ENCODE assay signal across 1 cellular context in the genomic region with DNA sequence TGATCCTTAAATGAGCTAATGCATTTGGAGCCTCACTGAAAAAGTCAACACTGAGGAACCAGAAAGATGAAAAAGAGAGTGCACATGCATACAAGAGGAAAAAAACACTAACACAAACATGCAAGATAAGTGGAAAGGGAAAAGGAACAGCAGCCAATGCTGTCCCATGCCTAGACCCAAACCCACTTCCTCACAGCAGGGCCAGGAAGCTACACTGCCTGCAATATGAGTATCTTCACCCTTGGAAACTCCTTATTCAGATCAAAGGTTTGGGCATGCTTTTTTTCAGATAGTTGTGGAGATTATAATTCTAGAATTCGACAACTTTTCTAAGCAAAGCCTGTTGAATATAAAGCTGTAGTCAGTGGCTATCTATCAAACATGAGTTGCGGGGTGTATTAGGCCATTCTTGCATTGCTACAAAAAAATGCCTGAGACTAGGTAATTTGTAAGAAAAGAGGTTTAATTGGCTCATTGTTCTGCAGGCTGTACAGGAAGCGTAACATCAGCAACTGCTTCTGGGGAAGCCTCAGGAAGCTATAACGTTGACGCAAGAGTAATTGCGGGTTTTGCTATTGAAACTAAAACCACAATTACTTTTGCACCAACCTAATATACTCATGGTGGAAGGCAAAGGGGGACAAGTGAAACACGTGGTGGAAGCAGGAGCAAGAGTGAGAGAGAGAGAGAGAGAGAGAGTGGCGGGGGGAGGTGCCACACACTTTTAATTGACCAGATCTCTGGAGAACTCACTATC.
TF ChIP-seq lines count a peak whose summit lies in the region.

No MANE protein-coding gene starts in this region.

TF ChIP-seq in GM12878, 131 proteins besides CTCF, POLR2A, EP300 and RAD21 (continued from another document and continues in another):
- TF ChIP-seq, protein P1, sequence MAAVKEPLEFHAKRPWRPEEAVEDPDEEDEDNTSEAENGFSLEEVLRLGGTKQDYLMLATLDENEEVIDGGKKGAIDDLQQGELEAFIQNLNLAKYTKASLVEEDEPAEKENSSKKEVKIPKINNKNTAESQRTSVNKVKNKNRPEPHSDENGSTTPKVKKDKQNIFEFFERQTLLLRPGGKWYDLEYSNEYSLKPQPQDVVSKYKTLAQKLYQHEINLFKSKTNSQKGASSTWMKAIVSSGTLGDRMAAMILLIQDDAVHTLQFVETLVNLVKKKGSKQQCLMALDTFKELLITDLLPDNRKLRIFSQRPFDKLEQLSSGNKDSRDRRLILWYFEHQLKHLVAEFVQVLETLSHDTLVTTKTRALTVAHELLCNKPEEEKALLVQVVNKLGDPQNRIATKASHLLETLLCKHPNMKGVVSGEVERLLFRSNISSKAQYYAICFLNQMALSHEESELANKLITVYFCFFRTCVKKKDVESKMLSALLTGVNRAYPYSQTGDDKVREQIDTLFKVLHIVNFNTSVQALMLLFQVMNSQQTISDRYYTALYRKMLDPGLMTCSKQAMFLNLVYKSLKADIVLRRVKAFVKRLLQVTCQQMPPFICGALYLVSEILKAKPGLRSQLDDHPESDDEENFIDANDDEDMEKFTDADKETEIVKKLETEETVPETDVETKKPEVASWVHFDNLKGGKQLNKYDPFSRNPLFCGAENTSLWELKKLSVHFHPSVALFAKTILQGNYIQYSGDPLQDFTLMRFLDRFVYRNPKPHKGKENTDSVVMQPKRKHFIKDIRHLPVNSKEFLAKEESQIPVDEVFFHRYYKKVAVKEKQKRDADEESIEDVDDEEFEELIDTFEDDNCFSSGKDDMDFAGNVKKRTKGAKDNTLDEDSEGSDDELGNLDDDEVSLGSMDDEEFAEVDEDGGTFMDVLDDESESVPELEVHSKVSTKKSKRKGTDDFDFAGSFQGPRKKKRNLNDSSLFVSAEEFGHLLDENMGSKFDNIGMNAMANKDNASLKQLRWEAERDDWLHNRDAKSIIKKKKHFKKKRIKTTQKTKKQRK (IDR thresholded peaks at IDR 0.05; ENCODE audit: low read depth, low read length): no peak
- no peak for TF ChIP-seq CBX3 (IDR thresholded peaks at IDR 0.05; ENCODE audit: borderline replicate concordance, low read depth)
- TF ChIP-seq NRF1 (conservative IDR thresholded peaks at IDR 0.05; ENCODE audit: low read depth, low read length): no peak
- TF ChIP-seq, protein P2, sequence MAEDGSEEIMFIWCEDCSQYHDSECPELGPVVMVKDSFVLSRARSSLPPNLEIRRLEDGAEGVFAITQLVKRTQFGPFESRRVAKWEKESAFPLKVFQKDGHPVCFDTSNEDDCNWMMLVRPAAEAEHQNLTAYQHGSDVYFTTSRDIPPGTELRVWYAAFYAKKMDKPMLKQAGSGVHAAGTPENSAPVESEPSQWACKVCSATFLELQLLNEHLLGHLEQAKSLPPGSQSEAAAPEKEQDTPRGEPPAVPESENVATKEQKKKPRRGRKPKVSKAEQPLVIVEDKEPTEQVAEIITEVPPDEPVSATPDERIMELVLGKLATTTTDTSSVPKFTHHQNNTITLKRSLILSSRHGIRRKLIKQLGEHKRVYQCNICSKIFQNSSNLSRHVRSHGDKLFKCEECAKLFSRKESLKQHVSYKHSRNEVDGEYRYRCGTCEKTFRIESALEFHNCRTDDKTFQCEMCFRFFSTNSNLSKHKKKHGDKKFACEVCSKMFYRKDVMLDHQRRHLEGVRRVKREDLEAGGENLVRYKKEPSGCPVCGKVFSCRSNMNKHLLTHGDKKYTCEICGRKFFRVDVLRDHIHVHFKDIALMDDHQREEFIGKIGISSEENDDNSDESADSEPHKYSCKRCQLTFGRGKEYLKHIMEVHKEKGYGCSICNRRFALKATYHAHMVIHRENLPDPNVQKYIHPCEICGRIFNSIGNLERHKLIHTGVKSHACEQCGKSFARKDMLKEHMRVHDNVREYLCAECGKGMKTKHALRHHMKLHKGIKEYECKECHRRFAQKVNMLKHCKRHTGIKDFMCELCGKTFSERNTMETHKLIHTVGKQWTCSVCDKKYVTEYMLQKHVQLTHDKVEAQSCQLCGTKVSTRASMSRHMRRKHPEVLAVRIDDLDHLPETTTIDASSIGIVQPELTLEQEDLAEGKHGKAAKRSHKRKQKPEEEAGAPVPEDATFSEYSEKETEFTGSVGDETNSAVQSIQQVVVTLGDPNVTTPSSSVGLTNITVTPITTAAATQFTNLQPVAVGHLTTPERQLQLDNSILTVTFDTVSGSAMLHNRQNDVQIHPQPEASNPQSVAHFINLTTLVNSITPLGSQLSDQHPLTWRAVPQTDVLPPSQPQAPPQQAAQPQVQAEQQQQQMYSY (CRISPR knock-in tag; IDR thresholded peaks at IDR 0.05): no peak
- TF ChIP-seq CREM (IDR thresholded peaks at IDR 0.05; ENCODE audit: low read depth): no peak
- no peak for TF ChIP-seq BRCA1 (IDR thresholded peaks at IDR 0.05; ENCODE audit: low read depth, low read length)
- no peak for TF ChIP-seq POLR2AphosphoS5 (IDR thresholded peaks at IDR 0.05; ENCODE audit: low read length)
- TF ChIP-seq, protein P3, sequence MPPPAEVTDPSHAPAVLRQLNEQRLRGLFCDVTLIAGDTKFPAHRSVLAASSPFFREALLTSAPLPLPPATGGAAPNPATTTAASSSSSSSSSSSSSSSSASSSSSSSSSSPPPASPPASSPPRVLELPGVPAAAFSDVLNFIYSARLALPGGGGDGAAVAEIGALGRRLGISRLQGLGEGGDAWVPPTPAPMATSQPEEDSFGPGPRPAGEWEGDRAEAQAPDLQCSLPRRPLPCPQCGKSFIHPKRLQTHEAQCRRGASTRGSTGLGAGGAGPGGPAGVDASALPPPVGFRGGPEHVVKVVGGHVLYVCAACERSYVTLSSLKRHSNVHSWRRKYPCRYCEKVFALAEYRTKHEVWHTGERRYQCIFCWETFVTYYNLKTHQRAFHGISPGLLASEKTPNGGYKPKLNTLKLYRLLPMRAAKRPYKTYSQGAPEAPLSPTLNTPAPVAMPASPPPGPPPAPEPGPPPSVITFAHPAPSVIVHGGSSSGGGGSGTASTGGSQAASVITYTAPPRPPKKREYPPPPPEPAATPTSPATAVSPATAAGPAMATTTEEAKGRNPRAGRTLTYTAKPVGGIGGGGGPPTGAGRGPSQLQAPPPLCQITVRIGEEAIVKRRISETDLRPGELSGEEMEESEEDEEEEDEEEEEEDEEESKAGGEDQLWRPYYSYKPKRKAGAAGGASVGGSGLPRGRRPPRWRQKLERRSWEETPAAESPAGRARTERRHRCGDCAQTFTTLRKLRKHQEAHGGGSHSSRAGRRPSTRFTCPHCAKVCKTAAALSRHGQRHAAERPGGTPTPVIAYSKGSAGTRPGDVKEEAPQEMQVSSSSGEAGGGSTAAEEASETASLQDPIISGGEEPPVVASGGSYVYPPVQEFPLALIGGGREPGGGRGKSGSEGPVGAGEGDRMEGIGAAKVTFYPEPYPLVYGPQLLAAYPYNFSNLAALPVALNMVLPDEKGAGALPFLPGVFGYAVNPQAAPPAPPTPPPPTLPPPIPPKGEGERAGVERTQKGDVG (CRISPR knock-in tag; IDR thresholded peaks at IDR 0.05): no peak
- TF ChIP-seq SPI1 (IDR thresholded peaks at IDR 0.05; ENCODE audit: borderline replicate concordance, insufficient read depth, low read depth, low read length): no peak; the same call in 1 of the 2 replicates
- TF ChIP-seq SREBF1 (IDR thresholded peaks at IDR 0.05; ENCODE audit: low read length): no peak
- TF ChIP-seq MTA3 (IDR thresholded peaks at IDR 0.05; ENCODE audit: borderline replicate concordance, low read length): no peak
- TF ChIP-seq, protein P4, sequence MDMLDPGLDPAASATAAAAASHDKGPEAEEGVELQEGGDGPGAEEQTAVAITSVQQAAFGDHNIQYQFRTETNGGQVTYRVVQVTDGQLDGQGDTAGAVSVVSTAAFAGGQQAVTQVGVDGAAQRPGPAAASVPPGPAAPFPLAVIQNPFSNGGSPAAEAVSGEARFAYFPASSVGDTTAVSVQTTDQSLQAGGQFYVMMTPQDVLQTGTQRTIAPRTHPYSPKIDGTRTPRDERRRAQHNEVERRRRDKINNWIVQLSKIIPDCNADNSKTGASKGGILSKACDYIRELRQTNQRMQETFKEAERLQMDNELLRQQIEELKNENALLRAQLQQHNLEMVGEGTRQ (IDR thresholded peaks at IDR 0.05; ENCODE audit: borderline replicate concordance, low read depth, low read length): no peak
- no peak for TF ChIP-seq SMAD5 (IDR thresholded peaks at IDR 0.05; ENCODE audit: low read depth)
- TF ChIP-seq POU2F2 (IDR thresholded peaks at IDR 0.05; ENCODE audit: borderline replicate concordance, low read depth, low read length): no peak
- TF ChIP-seq CEBPB (IDR thresholded peaks at IDR 0.05; ENCODE audit: borderline replicate concordance in 1 of 2, low read depth in 2 of 2, low read length in 2 of 2): no peak
- no peak for TF ChIP-seq CBX5 (IDR thresholded peaks at IDR 0.05; ENCODE audit: low read depth)
- no peak for TF ChIP-seq ETV6 (conservative IDR thresholded peaks at IDR 0.05 in 1 of 2, IDR thresholded peaks at IDR 0.05 in 1 of 2; ENCODE audit: borderline replicate concordance in 1 of 2, low read depth in 1 of 2)
- no peak for TF ChIP-seq JUNB (IDR thresholded peaks at IDR 0.05)
- TF ChIP-seq TCF12 (IDR thresholded peaks at IDR 0.05; ENCODE audit: low read depth, low read length): no peak
- no peak for TF ChIP-seq EZH2 (IDR thresholded peaks at IDR 0.05; ENCODE audit: borderline replicate concordance, control insufficient read depth, low read depth, low read length)
- TF ChIP-seq MYB (IDR thresholded peaks at IDR 0.05; ENCODE audit: borderline replicate concordance, low read depth, low read length): no peak
- peak; percentile 52; the same call in 1 of the 2 replicates for TF ChIP-seq TBL1XR1 (IDR thresholded peaks at IDR 0.05; ENCODE audit: low read depth, low read length)
- TF ChIP-seq CHD4 (IDR thresholded peaks at IDR 0.05): no peak
- TF ChIP-seq BACH1 (IDR thresholded peaks at IDR 0.05; ENCODE audit: borderline replicate concordance): no peak
- TF ChIP-seq BMI1 (IDR thresholded peaks at IDR 0.05; ENCODE audit: borderline replicate concordance): no peak
- TF ChIP-seq ZNF622 (IDR thresholded peaks at IDR 0.05): no peak
- no peak for TF ChIP-seq HCFC1 (IDR thresholded peaks at IDR 0.05; ENCODE audit: low read length)
- no peak for TF ChIP-seq ZSCAN29 (IDR thresholded peaks at IDR 0.05)
- TF ChIP-seq SUPT20H (IDR thresholded peaks at IDR 0.05; ENCODE audit: borderline replicate concordance, control insufficient read depth, low read depth, low read length): no peak
- TF ChIP-seq, protein P5, sequence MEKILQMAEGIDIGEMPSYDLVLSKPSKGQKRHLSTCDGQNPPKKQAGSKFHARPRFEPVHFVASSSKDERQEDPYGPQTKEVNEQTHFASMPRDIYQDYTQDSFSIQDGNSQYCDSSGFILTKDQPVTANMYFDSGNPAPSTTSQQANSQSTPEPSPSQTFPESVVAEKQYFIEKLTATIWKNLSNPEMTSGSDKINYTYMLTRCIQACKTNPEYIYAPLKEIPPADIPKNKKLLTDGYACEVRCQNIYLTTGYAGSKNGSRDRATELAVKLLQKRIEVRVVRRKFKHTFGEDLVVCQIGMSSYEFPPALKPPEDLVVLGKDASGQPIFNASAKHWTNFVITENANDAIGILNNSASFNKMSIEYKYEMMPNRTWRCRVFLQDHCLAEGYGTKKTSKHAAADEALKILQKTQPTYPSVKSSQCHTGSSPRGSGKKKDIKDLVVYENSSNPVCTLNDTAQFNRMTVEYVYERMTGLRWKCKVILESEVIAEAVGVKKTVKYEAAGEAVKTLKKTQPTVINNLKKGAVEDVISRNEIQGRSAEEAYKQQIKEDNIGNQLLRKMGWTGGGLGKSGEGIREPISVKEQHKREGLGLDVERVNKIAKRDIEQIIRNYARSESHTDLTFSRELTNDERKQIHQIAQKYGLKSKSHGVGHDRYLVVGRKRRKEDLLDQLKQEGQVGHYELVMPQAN (conservative IDR thresholded peaks at IDR 0.05): no peak
- no peak for TF ChIP-seq HDAC6 (IDR thresholded peaks at IDR 0.05; ENCODE audit: unreplicated experiment)
- TF ChIP-seq, protein P6, sequence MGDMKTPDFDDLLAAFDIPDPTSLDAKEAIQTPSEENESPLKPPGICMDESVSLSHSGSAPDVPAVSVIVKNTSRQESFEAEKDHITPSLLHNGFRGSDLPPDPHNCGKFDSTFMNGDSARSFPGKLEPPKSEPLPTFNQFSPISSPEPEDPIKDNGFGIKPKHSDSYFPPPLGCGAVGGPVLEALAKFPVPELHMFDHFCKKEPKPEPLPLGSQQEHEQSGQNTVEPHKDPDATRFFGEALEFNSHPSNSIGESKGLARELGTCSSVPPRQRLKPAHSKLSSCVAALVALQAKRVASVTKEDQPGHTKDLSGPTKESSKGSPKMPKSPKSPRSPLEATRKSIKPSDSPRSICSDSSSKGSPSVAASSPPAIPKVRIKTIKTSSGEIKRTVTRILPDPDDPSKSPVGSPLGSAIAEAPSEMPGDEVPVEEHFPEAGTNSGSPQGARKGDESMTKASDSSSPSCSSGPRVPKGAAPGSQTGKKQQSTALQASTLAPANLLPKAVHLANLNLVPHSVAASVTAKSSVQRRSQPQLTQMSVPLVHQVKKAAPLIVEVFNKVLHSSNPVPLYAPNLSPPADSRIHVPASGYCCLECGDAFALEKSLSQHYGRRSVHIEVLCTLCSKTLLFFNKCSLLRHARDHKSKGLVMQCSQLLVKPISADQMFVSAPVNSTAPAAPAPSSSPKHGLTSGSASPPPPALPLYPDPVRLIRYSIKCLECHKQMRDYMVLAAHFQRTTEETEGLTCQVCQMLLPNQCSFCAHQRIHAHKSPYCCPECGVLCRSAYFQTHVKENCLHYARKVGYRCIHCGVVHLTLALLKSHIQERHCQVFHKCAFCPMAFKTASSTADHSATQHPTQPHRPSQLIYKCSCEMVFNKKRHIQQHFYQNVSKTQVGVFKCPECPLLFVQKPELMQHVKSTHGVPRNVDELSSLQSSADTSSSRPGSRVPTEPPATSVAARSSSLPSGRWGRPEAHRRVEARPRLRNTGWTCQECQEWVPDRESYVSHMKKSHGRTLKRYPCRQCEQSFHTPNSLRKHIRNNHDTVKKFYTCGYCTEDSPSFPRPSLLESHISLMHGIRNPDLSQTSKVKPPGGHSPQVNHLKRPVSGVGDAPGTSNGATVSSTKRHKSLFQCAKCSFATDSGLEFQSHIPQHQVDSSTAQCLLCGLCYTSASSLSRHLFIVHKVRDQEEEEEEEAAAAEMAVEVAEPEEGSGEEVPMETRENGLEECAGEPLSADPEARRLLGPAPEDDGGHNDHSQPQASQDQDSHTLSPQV (IDR thresholded peaks at IDR 0.05): no peak
- no peak for TF ChIP-seq JUND (IDR thresholded peaks at IDR 0.05; ENCODE audit: low read depth, low read length)
- no peak for TF ChIP-seq POLR2AphosphoS2 (IDR thresholded peaks at IDR 0.05; ENCODE audit: low read depth, low read length)
- TF ChIP-seq MYC (IDR thresholded peaks at IDR 0.05; ENCODE audit: insufficient read depth, insufficient read length, insufficient replicate concordance, low read length, severe bottlenecking): no peak
- TF ChIP-seq SP1 (IDR thresholded peaks at IDR 0.05; ENCODE audit: low read depth, low read length): no peak
- no peak for TF ChIP-seq PAX8 (IDR thresholded peaks at IDR 0.05)
- TF ChIP-seq, protein P7, sequence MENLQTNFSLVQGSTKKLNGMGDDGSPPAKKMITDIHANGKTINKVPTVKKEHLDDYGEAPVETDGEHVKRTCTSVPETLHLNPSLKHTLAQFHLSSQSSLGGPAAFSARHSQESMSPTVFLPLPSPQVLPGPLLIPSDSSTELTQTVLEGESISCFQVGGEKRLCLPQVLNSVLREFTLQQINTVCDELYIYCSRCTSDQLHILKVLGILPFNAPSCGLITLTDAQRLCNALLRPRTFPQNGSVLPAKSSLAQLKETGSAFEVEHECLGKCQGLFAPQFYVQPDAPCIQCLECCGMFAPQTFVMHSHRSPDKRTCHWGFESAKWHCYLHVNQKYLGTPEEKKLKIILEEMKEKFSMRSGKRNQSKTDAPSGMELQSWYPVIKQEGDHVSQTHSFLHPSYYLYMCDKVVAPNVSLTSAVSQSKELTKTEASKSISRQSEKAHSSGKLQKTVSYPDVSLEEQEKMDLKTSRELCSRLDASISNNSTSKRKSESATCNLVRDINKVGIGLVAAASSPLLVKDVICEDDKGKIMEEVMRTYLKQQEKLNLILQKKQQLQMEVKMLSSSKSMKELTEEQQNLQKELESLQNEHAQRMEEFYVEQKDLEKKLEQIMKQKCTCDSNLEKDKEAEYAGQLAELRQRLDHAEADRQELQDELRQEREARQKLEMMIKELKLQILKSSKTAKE (IDR thresholded peaks at IDR 0.05; ENCODE audit: low read depth, poor library complexity, severe bottlenecking): no peak
- TF ChIP-seq STAT1 (conservative IDR thresholded peaks at IDR 0.05): no peak
